In the genomic region with DNA sequence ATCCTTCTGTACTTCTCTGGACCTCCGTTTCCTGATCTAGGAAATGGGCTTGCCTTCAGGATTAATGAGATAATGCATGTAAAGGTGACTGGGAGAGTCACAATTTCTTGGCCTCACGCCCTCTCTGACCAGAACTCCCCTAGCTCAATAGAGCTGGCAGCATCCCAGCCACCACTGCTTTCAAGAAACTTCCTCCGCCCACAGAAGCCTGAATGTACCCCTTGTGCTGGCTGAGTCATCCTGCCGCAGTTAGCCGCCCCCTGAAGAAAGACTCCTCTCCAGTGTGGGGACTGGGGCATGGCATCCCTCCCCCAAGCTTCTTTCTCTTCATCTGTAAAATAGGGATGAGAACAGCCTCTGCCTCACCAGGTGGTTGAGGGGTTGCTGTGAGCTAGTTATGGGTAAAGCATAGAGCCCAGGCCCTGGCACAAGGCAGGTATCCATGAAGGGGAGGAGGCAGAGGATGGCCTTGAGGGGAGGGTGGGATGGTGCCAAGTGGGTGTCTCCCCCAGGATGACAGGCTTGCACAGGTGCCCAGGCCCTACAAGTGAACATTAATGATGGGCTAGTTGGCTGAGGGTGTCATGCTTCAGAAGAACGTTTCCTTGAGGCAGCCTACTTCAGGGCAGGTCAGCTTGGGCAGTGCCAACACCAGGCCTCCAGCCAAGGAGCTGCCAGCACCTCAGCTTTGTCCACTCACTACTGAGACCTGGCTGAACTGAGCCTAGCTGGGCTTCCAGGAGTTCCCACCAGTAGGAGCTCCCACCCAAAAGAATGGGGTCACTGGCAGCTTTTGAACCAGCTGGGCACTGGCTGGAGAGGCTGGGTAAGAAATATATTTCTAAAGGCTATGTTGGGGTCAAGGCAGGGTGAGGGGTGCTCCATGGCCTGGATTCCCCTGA, we compare ENCODE assay signal across 8 cellular contexts. TPM values are rescaled to one million over a fixed set of nuclear protein-coding genes. Genes with fewer than 3 reads are reported as not detected.
DNase-seq lines count a peak whose midpoint lies in the region; ATAC-seq and TF ChIP-seq lines count a peak whose summit lies in the region.

No MANE protein-coding gene starts in this region.

- peaks cover 0 to 8% (median 6%) of the 10 kb centered on the region in 3 donors for H3K27me3 Mint-ChIP-seq in immature natural killer cell (ENCODE audit: low read depth in 3 of 3)

- no peak overlapping the region for H3K27ac Mint-ChIP-seq in immature natural killer cell

- H3K4me3 ChIP-seq in heart right ventricle, result no peak overlapping the region

- peaks cover 24 to 79% (median 54%) of the 10 kb centered on the region in 9 donors for H3K4me1 ChIP-seq in heart right ventricle

- WGBS in heart right ventricle, 2 donors, result 41 to 59% methylated on average over 6 of the region's 6 CpGs

- H3K36me3 ChIP-seq in heart right ventricle, result no peaks in the 10 kb centered on the region

- H3K9me3 ChIP-seq in heart right ventricle, result no peaks in the 10 kb centered on the region

- H3K27ac ChIP-seq in heart right ventricle, result peak overlapping the region in 5 of 10 donors; percentile 23 to 65 (median 35)

- no peaks in the 10 kb centered on the region for H3K4me1 Mint-ChIP-seq in immature natural killer cell

- TF ChIP-seq CTCF in heart right ventricle (IDR thresholded peaks at IDR 0.05), result no peak

- H3K27me3 ChIP-seq in heart right ventricle, result peaks cover 0 to 24% (median 0%) of the 10 kb centered on the region in 7 donors

- ATAC-seq in GM18517 (IDR thresholded peaks at IDR 0.05; ENCODE audit: unreplicated experiment) (peak; percentile 57), HG03442 (IDR thresholded peaks at IDR 0.05; ENCODE audit: unreplicated experiment) (peak; percentile 60), heart right ventricle (peak in 4 of 8 donors; percentile 38 to 60 (median 52))

- no peaks in the 10 kb centered on the region for H3K9me3 Mint-ChIP-seq in immature natural killer cell

- peaks cover 0 to 8% (median 0%) of the 10 kb centered on the region in 3 donors for H3K36me3 Mint-ChIP-seq in immature natural killer cell

- no peak overlapping the region for H3K4me3 Mint-ChIP-seq in immature natural killer cell

- intact Hi-C loops in heart right ventricle (cut with DNase I), result loop anchor here in 1 of 10 donors (10.0 kb wide), 1 partner anchor 244 kb away; no protein-coding TSS in a partner anchor

- DNase-seq in activated gamma-delta T cell treated with anti-CD3 and anti-CD28 coated beads, Interleukin-2, amount 50 U/mL, for 16 hours (ENCODE audit: low read depth), result peak; percentile 47
- DNase-seq in heart right ventricle (peak; percentile 39 to 74), cerebellar cortex (ENCODE audit: low spot score) (no peak), immature natural killer cell (no peak)
- peak; percentile 25 to 31 for DNase-seq in stimulated activated CD4-positive, alpha-beta T cell treated with anti-CD3 and anti-CD28 coated beads, Interleukin-15, amount 100 ng/mL, for 48 hours (ENCODE audit: low read depth in 2 of 2)
- DNase-seq in NK-92 treated with Interleukin-12 subunit alpha and Interleukin-12 subunit beta, amount 100 ng/mL, for 24 hours (lab: John Stamatoyannopoulos, UW), result no peak

RNA-seq across cellular contexts. Expression of a gene that starts 3.5 kb away (rescaled TPM):
- total RNA-seq in heart right ventricle, result 1 to 10 TPM; 2.1 to 8.7 (median 3.4) TPM
- polyA plus RNA-seq in heart right ventricle, result 10 to 100 TPM in 1 of 2 donors, 1 to 10 TPM in 1; 3.4 to 15.3 TPM
- not detected for polyA plus RNA-seq in immature natural killer cell

RNA-seq across cellular contexts. Expression of a gene that starts 33.2 kb away (rescaled TPM):
- 1 to 10 TPM in 8 of 10 donors, under 1 TPM in 2; 0.39 to 9.0 (median 2.1) TPM for total RNA-seq in heart right ventricle
- polyA plus RNA-seq in heart right ventricle (1 to 10 TPM in 1 of 2 donors, under 1 TPM in 1; 0.51 to 2.7 TPM), immature natural killer cell (not detected)

RNA-seq across cellular contexts. Expression of a gene that starts 33.3 kb away (rescaled TPM):
- total RNA-seq in heart right ventricle, result 10 to 100 TPM; 35.0 to 77.1 (median 52.4) TPM
- polyA plus RNA-seq in heart right ventricle (10 to 100 TPM; 27.2 to 97.0 TPM), immature natural killer cell (under 1 TPM in 2 of 3 donors, not detected in 1; 0.91 TPM)

Comparison
In these comparisons a context has a peak if more than half of its experiments do, and no peak if none do; other contexts are left out.
1. DNase-seq: peak in activated gamma-delta T cell treated with anti-CD3 and anti-CD28 coated beads, Interleukin-2, amount 50 U/mL, for 16 hours (single experiment), heart right ventricle (2 of 2) and stimulated activated CD4-positive, alpha-beta T cell treated with anti-CD3 and anti-CD28 coated beads, Interleukin-15, amount 100 ng/mL, for 48 hours (2 of 2); none in cerebellar cortex (single experiment), immature natural killer cell (0 of 3) and NK-92 treated with Interleukin-12 subunit alpha and Interleukin-12 subunit beta, amount 100 ng/mL, for 24 hours (single experiment).
2. RNA of a gene that starts 3.5 kb away (polyA plus RNA-seq): 3.4 to 15.3 TPM in heart right ventricle; not detected in immature natural killer cell; every median in the first group is over 4 times any median in the second.
3. RNA of a gene that starts 33.3 kb away (polyA plus RNA-seq): 27.2 to 97.0 TPM in heart right ventricle; 0.91 TPM in immature natural killer cell; every median in the first group is over 10 times any median in the second.